In the genomic region with DNA sequence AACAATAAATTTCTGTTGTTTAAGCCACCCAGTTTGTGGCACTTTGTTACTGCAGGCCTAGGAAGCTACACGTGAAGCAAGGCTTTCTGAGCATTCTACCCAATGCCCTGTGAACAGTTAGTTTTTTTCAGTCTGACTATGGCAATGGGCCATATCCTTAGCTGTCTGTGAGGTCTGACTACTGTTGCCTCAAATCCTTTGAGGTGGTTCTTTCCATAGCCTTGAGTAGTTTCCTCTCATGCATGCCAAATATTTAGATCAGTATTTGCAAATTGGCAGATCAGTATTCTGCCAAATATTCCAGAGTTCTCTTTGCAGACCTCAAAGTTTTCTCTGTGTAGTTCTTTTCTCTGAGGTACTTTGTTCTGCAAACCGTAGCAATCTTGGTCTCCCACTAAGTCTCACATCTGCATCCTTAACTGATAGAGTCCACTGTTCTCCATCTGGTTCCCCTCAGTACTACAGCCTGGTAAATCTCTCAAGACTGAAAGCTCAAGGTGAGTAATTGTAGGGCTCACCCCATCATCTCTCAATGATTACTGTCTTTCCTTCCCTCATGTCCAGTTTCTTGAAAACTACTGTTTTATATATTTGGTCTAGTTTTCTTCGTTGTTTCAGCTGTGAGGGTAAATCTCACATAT, we compare ENCODE assay signal across 1 cellular context.
TF ChIP-seq lines count a peak whose summit lies in the region.

No MANE protein-coding gene starts in this region.

TF ChIP-seq in GM12878, 131 proteins besides CTCF, POLR2A, EP300 and RAD21:
- TF ChIP-seq, protein P1, sequence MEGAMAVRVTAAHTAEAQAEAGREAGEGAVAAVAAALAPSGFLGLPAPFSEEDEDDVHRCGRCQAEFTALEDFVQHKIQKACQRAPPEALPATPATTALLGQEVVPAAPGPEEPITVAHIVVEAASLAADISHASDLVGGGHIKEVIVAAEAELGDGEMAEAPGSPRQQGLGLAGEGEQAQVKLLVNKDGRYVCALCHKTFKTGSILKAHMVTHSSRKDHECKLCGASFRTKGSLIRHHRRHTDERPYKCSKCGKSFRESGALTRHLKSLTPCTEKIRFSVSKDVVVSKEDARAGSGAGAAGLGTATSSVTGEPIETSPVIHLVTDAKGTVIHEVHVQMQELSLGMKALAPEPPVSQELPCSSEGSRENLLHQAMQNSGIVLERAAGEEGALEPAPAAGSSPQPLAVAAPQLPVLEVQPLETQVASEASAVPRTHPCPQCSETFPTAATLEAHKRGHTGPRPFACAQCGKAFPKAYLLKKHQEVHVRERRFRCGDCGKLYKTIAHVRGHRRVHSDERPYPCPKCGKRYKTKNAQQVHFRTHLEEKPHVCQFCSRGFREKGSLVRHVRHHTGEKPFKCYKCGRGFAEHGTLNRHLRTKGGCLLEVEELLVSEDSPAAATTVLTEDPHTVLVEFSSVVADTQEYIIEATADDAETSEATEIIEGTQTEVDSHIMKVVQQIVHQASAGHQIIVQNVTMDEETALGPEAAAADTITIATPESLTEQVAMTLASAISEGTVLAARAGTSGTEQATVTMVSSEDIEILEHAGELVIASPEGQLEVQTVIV (IDR thresholded peaks at IDR 0.05; ENCODE audit: borderline replicate concordance, partially characterized antibody), result no peak
- no peak for TF ChIP-seq CREM (IDR thresholded peaks at IDR 0.05; ENCODE audit: low read depth)
TF ChIP-seq in GM12878: peak in this region for 0.
